In genomic region chr11:59225017-59225416, GRCh38 we compare ENCODE assay signal across 1 cellular context.
TF ChIP-seq lines count a peak whose summit lies in the region.

No MANE protein-coding gene starts in this region.

TF ChIP-seq in GM23338, 12 proteins besides CTCF, POLR2A, EP300 and RAD21 (continued from another document):
- no peak for TF ChIP-seq ZNF462 (CRISPR knock-in tag; IDR thresholded peaks at IDR 0.05)
- TF ChIP-seq STAT1 (IDR thresholded peaks at IDR 0.05; ENCODE audit: unreplicated experiment), result no peak
- no peak for TF ChIP-seq ZNF331 (CRISPR knock-in tag; IDR thresholded peaks at IDR 0.05; ENCODE audit: low read depth)
- TF ChIP-seq NANOG (IDR thresholded peaks at IDR 0.05; ENCODE audit: borderline replicate concordance), result no peak
- no peak for TF ChIP-seq POLR2AphosphoS5 (IDR thresholded peaks at IDR 0.05; ENCODE audit: low read depth)
- TF ChIP-seq ETS1 (IDR thresholded peaks at IDR 0.05), result no peak
